ENCODE assay signal across 19 cellular contexts in the genomic region with DNA sequence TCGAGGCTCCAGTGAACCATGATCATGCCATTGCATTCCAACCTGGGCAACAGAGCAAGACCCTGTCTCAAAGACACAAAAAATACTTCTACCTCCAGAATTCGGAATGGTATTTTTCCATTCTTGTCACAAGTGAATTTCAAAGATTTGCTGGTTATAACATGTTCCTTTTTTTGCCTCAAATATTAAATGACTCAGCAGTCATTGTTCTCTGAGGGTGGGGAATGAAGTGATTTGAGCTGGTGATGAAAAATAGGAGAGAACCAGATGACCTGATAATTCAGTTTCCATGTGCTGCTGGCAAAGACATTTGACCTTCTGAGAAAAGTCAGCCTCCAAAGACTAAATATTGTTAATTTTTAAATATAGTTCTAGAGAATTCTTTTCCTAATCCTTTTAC.
DNase-seq lines count a peak whose midpoint lies in the region; ATAC-seq and TF ChIP-seq lines count a peak whose summit lies in the region.
"Had no signal": no experiment of that assay in that cellular context is flagged by ENCODE, and none has a peak within 500 bp of the region (broad histone marks: within the 10 kb centered on the region; RNA-seq: fewer than 3 reads in every experiment).

No MANE protein-coding gene starts in this region.

- H3K4me1 ChIP-seq in right cardiac atrium (ENCODE audit: control insufficient read depth, insufficient read depth, low read length): peaks cover 1% of the 10 kb centered on the region
- H3K4me1 ChIP-seq in parathyroid adenoma: no peaks in the 10 kb centered on the region
- peaks cover 0 to 55% (median 41%) of the 10 kb centered on the region in 4 donors for H3K4me1 ChIP-seq in sigmoid colon
- H3K4me1 ChIP-seq: A549, Caco-2 had no signal

- no peak for TF ChIP-seq CTCF in fibroblast of the aortic adventitia (IDR thresholded peaks at IDR 0.05; ENCODE audit: insufficient read depth, low read length)
- no peak for TF ChIP-seq CTCF in parathyroid adenoma (IDR thresholded peaks at IDR 0.05)
- TF ChIP-seq CTCF in sigmoid colon (IDR thresholded peaks at IDR 0.05): no peak
- no peak for TF ChIP-seq CTCF in lower leg skin (IDR thresholded peaks at IDR 0.05)

- intact Hi-C loops in right cardiac atrium (cut with DNase I): loop anchor here (5.0 to 10.0 kb wide), 4 partner anchors 74 to 374 kb away; a partner anchor contains a TSS
- intact Hi-C loops in left ventricle myocardium superior (cut with micrococcal nuclease): loop anchor here (5.0 kb wide), 1 partner anchor 307 kb away; no protein-coding TSS in a partner anchor
- intact Hi-C loops in sigmoid colon (cut with DNase I): loop anchor here (5.0 kb wide), 1 partner anchor 612 kb away; no protein-coding TSS in a partner anchor
- intact Hi-C loops in lower leg skin (cut with DNase I; ENCODE audit: low total_unique reads): loop anchor here (10.0 kb wide), 1 partner anchor 304 kb away; no protein-coding TSS in a partner anchor

- H3K4me3 ChIP-seq in right cardiac atrium (ENCODE audit: low read length): no peak overlapping the region
- no peak overlapping the region for H3K4me3 ChIP-seq in fibroblast of the aortic adventitia (ENCODE audit: low read depth, low read length)
- no peak overlapping the region for H3K4me3 ChIP-seq in parathyroid adenoma (ENCODE audit: low read depth, low read length)
- H3K4me3 ChIP-seq in sigmoid colon: no peak overlapping the region
- H3K4me3 ChIP-seq in lower leg skin (ENCODE audit: low read depth, poor library complexity, severe bottlenecking): no peak overlapping the region
- H3K4me3 ChIP-seq: A549, GM23248, HAP-1 had no signal

- H3K9ac ChIP-seq in parathyroid adenoma: no peak overlapping the region
- H3K9ac ChIP-seq: GM23248 had no signal

- peak overlapping the region; percentile 1 for H2AFZ ChIP-seq in parathyroid adenoma
- H2AFZ ChIP-seq: GM23248 had no signal

- ATAC-seq in right cardiac atrium (no peak), left ventricle myocardium superior (no peak), HG03457 (IDR thresholded peaks at IDR 0.05; ENCODE audit: unreplicated experiment) (no peak)
- ATAC-seq: A549 had no signal

- no peaks in the 10 kb centered on the region for H3K79me2 ChIP-seq in parathyroid adenoma

- WGBS in right cardiac atrium: 81% methylated on average over 2 of the region's 2 CpGs
- WGBS in sigmoid colon, 2 donors: 81% methylated on average over 2 of the region's 2 CpGs
- WGBS in lower leg skin, 2 donors: 62 to 65% methylated on average over 2 of the region's 2 CpGs

- DNase-seq in right cardiac atrium (no peak), left ventricle myocardium superior (no peak), fibroblast of the aortic adventitia (ENCODE audit: low read depth) (peak; percentile 42), sigmoid colon (no peak), lower leg skin (ENCODE audit: low spot score in 2 of 2) (no peak)
- DNase-seq: AML-193; Caco-2; CD4-positive, alpha-beta T cell; DMS153; DMS79; GDM1; IMR-90 had no signal

- TF ChIP-seq POLR2A in sigmoid colon (IDR thresholded peaks at IDR 0.05): no peak
- TF ChIP-seq POLR2A in lower leg skin (IDR thresholded peaks at IDR 0.05): no peak

- no peak for TF ChIP-seq EP300 in sigmoid colon (IDR thresholded peaks at IDR 0.05)

- no peaks in the 10 kb centered on the region for H3K9me3 ChIP-seq in right cardiac atrium (ENCODE audit: control insufficient read depth, low read length)
- H3K9me3 ChIP-seq in parathyroid adenoma (ENCODE audit: control insufficient read depth, low read length): no peaks in the 10 kb centered on the region
- H3K9me3 ChIP-seq in sigmoid colon: no peaks in the 10 kb centered on the region
- H3K9me3 ChIP-seq: A549, Caco-2, HAP-1 had no signal

- H3K4me2 ChIP-seq in parathyroid adenoma (ENCODE audit: low read length): no peak overlapping the region
- H3K4me2 ChIP-seq: A549 had no signal

- H3K27me3 ChIP-seq in right cardiac atrium (ENCODE audit: control insufficient read depth, insufficient read depth) (no peaks in the 10 kb centered on the region), parathyroid adenoma (ENCODE audit: control insufficient read depth, insufficient read depth, low read length) (no peaks in the 10 kb centered on the region), sigmoid colon (no peaks in the 10 kb centered on the region)

- H3K36me3 ChIP-seq in parathyroid adenoma (ENCODE audit: control insufficient read depth, insufficient read depth, low read length): no peaks in the 10 kb centered on the region
- no peaks in the 10 kb centered on the region for H3K36me3 ChIP-seq in sigmoid colon
- H3K36me3 ChIP-seq: HAP-1 had no signal

- H3K27ac ChIP-seq in right cardiac atrium (ENCODE audit: low read length): peak overlapping the region; percentile 64
- H3K27ac ChIP-seq in parathyroid adenoma: no peak overlapping the region
- H3K27ac ChIP-seq in sigmoid colon: peak overlapping the region in 1 of 4 donors; percentile 22
- H3K27ac ChIP-seq: 22Rv1, A549, C4-2B, GM23248 had no signal
